1 cellular context compared by ENCODE assay signal in genomic region chr3:15656342-15656741, GRCh38.
TF ChIP-seq lines count a peak whose summit lies in the region.

No MANE protein-coding gene starts in this region.

TF ChIP-seq in H1, 55 proteins besides CTCF, POLR2A, EP300 and RAD21:
- TF ChIP-seq CHD2 (IDR thresholded peaks at IDR 0.05; ENCODE audit: low read length): no peak
- no peak for TF ChIP-seq JUND (IDR thresholded peaks at IDR 0.05; ENCODE audit: low read length)
TF ChIP-seq in H1: peak in this region for 0.
